ENCODE assay signal across 23 cellular contexts in the genomic region with DNA sequence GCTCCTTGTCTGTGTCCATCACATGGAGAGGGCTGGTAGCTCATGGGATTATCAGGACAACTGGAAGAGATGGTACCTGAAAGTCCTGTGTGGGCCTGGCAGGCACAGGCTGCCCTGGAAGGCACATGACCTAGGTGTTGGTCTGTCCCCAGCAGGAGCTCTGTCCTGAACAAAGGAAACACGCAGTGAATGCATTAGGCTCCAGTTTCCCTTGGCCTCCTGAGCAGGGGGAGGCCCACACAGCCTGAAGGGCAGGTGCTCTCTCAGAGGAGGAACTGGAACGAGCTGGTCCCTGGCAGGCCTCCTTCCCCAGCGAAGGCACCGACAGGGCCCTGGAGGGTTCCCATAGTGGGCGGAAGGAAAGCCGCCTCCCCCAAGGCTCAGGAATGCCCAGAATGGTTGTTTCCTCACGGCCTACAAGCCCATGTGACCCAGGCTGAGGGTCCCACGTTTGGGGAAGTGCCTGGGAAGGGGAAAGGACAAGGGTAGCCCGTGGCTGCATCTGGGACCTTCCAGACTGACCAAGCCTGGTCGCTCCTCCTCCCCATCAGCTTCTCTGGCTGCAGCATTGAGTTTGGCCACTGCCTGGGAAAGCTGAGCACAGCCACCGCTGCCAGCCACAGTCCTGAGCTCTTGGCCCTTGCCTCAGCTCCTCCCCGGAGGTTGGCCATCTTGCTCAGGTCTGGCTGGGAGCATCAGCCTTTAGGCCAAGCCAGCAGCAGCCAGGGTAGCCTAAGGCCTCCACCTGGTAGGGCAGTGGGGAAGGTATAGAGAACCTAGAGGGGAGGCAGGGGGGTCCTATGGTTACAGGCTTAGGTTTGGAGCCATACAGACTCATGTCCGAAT. TPM values are rescaled to one million over a fixed set of nuclear protein-coding genes. Genes with fewer than 3 reads are reported as not detected.
DNase-seq lines count a peak whose midpoint lies in the region; ATAC-seq, FAIRE-seq and TF ChIP-seq lines count a peak whose summit lies in the region.
"Had no signal": no experiment of that assay in that cellular context is flagged by ENCODE, and none has a peak within 500 bp of the region (broad histone marks: within the 10 kb centered on the region; RNA-seq: fewer than 3 reads in every experiment).

No MANE protein-coding gene starts in this region.

- POLR2A ChIA-PET in HEK293 (lab: Yijun Ruan, JAX) = no interaction called here

- no peak overlapping the region for H2BK120ac ChIP-seq in mesendoderm (ENCODE audit: low read depth, low read length)

- peak; percentile 36 for DNase-seq in chondrocyte (ENCODE audit: low spot score)
- DNase-seq in mesendoderm = peak; percentile 78
- no peak for DNase-seq in smooth muscle cell (lab: John Stamatoyannopoulos, UW; ENCODE audit: unreplicated experiment)
- DNase-seq in frontal cortex (ENCODE audit: low spot score in 2 of 2) = no peak
- DNase-seq: CD8-positive, alpha-beta T cell; DMS53; EL; MV-4-11; NCI-H1417 treated with DMSO at 0.1 percent for 48 hours; NCI-H187 treated with DMSO at 0.1 percent for 48 hours; NCI-H226; NCI-H524; NCI-H82; SHP77 had no signal

- H3K36me3 ChIP-seq in HEK293 (ENCODE audit: control insufficient read depth in 2 of 2, insufficient read depth in 1 of 2, low read length in 2 of 2) = no peaks in the 10 kb centered on the region
- H3K36me3 ChIP-seq in mesendoderm (ENCODE audit: control insufficient read depth, insufficient read depth, low read length) = no peaks in the 10 kb centered on the region
- no peaks in the 10 kb centered on the region for H3K36me3 ChIP-seq in smooth muscle cell (ENCODE audit: low read depth)
- H3K36me3 ChIP-seq: BLaER1 treated with 17β-estradiol and CSF1 and Interleukin-3, amounts not matched to agents 10 nM and 100 nM had no signal

- H3K27me3 ChIP-seq in mesendoderm (ENCODE audit: insufficient read depth, low read length, poor library complexity) (no peaks in the 10 kb centered on the region), smooth muscle cell (ENCODE audit: low read depth) (no peaks in the 10 kb centered on the region)
- H3K27me3 ChIP-seq: BLaER1 treated with 17β-estradiol and CSF1 and Interleukin-3, amounts not matched to agents 10 nM and 100 nM had no signal

- H3K4me2 ChIP-seq in mesendoderm (ENCODE audit: low read length) = no peak overlapping the region
- H3K4me2 ChIP-seq in smooth muscle cell = no peak overlapping the region
- H3K4me2 ChIP-seq: KMS-11 had no signal

- H3K4me3 Mint-ChIP-seq in chondrocyte (ENCODE audit: unreplicated experiment) = no peak overlapping the region
- H3K4me3 Mint-ChIP-seq: CD8-positive, alpha-beta T cell had no signal

- H3K4me3 ChIP-seq in HEK293 (ENCODE audit: low read depth, low read length) = no peak overlapping the region
- H3K4me3 ChIP-seq in mesendoderm (ENCODE audit: low read length) = no peak overlapping the region
- no peak overlapping the region for H3K4me3 ChIP-seq in smooth muscle cell
- H3K4me3 ChIP-seq: BLaER1 treated with 17β-estradiol and CSF1 and Interleukin-3, amounts not matched to agents 10 nM and 100 nM; SK-N-MC had no signal

- H3K4me1 ChIP-seq in HEK293 (ENCODE audit: control insufficient read depth, insufficient read depth, low read length) (no peaks in the 10 kb centered on the region), mesendoderm (ENCODE audit: control insufficient read depth, low read depth, low read length) (peaks cover 8% of the 10 kb centered on the region), smooth muscle cell (ENCODE audit: low read depth) (no peaks in the 10 kb centered on the region)

- FAIRE-seq in frontal cortex (lab: Jason Lieb, UNC) = no peak
- FAIRE-seq: GM12891, HepG2 had no signal

- peak overlapping the region; percentile 3 for H2BK5ac ChIP-seq in mesendoderm (ENCODE audit: low read length)

- H3F3A ChIP-seq in smooth muscle cell (ENCODE audit: low read depth) = no peaks in the 10 kb centered on the region

- peak overlapping the region; percentile 45 for H2AK5ac ChIP-seq in mesendoderm (ENCODE audit: low read length)

- no peaks in the 10 kb centered on the region for H3K9me3 ChIP-seq in HEK293 (ENCODE audit: control insufficient read depth, insufficient read depth, low read depth, low read length)
- H3K9me3 ChIP-seq in smooth muscle cell (replicated peaks; ENCODE audit: low read depth) = no peaks in the 10 kb centered on the region
- H3K9me3 ChIP-seq: BLaER1 treated with 17β-estradiol and CSF1 and Interleukin-3, amounts not matched to agents 10 nM and 100 nM had no signal

- H4K8ac ChIP-seq in mesendoderm (ENCODE audit: low read depth, low read length) = no peak overlapping the region

- no peaks in the 10 kb centered on the region for H3K79me1 ChIP-seq in mesendoderm (ENCODE audit: low read length)

- TF ChIP-seq CTCF in HEK293 (tag by site-specific recombination; IDR thresholded peaks at IDR 0.05) = no peak
- no peak for TF ChIP-seq CTCF in chondrocyte (IDR thresholded peaks at IDR 0.05)
- no peak for TF ChIP-seq CTCF in smooth muscle cell (IDR thresholded peaks at IDR 0.05; ENCODE audit: borderline replicate concordance, insufficient read depth, poor library complexity, severe bottlenecking)

- H3K9ac ChIP-seq in mesendoderm (ENCODE audit: low read length) = no peak overlapping the region
- H3K9ac ChIP-seq in smooth muscle cell (ENCODE audit: low read depth) = no peak overlapping the region
- H3K9ac ChIP-seq: BLaER1 treated with 17β-estradiol and CSF1 and Interleukin-3, amounts not matched to agents 10 nM and 100 nM; KMS-11 had no signal

- no peaks in the 10 kb centered on the region for H3K36me3 Mint-ChIP-seq in chondrocyte (ENCODE audit: low read depth)
- H3K36me3 Mint-ChIP-seq: CD8-positive, alpha-beta T cell had no signal

- H3K18ac ChIP-seq in mesendoderm (ENCODE audit: low read length) = no peak overlapping the region

- no CpG with 5 or more reads among the region's 13 CpGs for WGBS in mesendoderm (ENCODE audit: extremely low coverage, insufficient coverage, low lambda C conversion rate)
- 84% methylated on average over 13 of the region's 13 CpGs for WGBS in smooth muscle cell (ENCODE audit: low lambda C conversion rate)

- H3K4me1 Mint-ChIP-seq in chondrocyte (ENCODE audit: low read depth) = no peaks in the 10 kb centered on the region

- H3K27ac Mint-ChIP-seq in chondrocyte (ENCODE audit: unreplicated experiment) = no peak overlapping the region
- H3K27ac Mint-ChIP-seq: CD8-positive, alpha-beta T cell had no signal

- no peak overlapping the region for H4K5ac ChIP-seq in mesendoderm (ENCODE audit: low read length)

- H2AFZ ChIP-seq in smooth muscle cell (ENCODE audit: low read depth) = no peak overlapping the region

- no peaks in the 10 kb centered on the region for H3K9me3 Mint-ChIP-seq in chondrocyte (ENCODE audit: low read depth)
- H3K9me3 Mint-ChIP-seq: CD8-positive, alpha-beta T cell had no signal

- ATAC-seq in GM19324 (IDR thresholded peaks at IDR 0.05; ENCODE audit: low FRiP score, unreplicated experiment) (no peak), GM19452 (IDR thresholded peaks at IDR 0.05; ENCODE audit: unreplicated experiment) (no peak)
- ATAC-seq: CD8-positive, alpha-beta T cell; HCT116; HepG2 had no signal

- H3K27ac ChIP-seq in HEK293 (ENCODE audit: extremely low read depth, low read depth, low read length) (no peak overlapping the region), mesendoderm (ENCODE audit: low read depth, low read length) (no peak overlapping the region), smooth muscle cell (ENCODE audit: low read depth) (no peak overlapping the region)
- H3K27ac ChIP-seq: BLaER1 treated with 17β-estradiol and CSF1 and Interleukin-3, amounts not matched to agents 10 nM and 100 nM; KMS-11; SK-N-MC had no signal

- peaks cover 8% of the 10 kb centered on the region for H3K27me3 Mint-ChIP-seq in chondrocyte (ENCODE audit: low read depth)

- no peak overlapping the region for H3K23ac ChIP-seq in mesendoderm (ENCODE audit: low read length)

- H3K4ac ChIP-seq in mesendoderm (ENCODE audit: low read depth, low read length) = no peak overlapping the region

- peak overlapping the region; percentile 70 for H3K56ac ChIP-seq in mesendoderm (ENCODE audit: low read length)

- CTCF ChIA-PET in HEK293 (lab: Yijun Ruan, JAX) = interaction anchor here (0.6 to 1.6 kb wide), 3 partner anchors 16 to 28 kb away, joined by 3 to 5 read pairs (median 4); no protein-coding TSS in a partner anchor

- no peaks in the 10 kb centered on the region for H4K20me1 ChIP-seq in smooth muscle cell (ENCODE audit: low read depth)
- H4K20me1 ChIP-seq: BLaER1 treated with 17β-estradiol and CSF1 and Interleukin-3, amounts not matched to agents 10 nM and 100 nM had no signal

- H2BK15ac ChIP-seq in mesendoderm (replicated peaks; ENCODE audit: low read depth) = no peak overlapping the region

- no peaks in the 10 kb centered on the region for H3K79me2 ChIP-seq in mesendoderm (ENCODE audit: control insufficient read depth, insufficient read depth, low read length)
- no peaks in the 10 kb centered on the region for H3K79me2 ChIP-seq in smooth muscle cell (ENCODE audit: low read depth)

TF ChIP-seq in HEK293, 187 proteins besides CTCF, POLR2A, EP300 and RAD21:
- no peak for TF ChIP-seq REPIN1 (tag by site-specific recombination; IDR thresholded peaks at IDR 0.05; ENCODE audit: low read depth)
- peak; percentile 33; the same call in 1 of the 2 replicates for TF ChIP-seq ZIC2 (tag by site-specific recombination; IDR thresholded peaks at IDR 0.05)
- no peak for TF ChIP-seq GLI4 (tag by site-specific recombination; IDR thresholded peaks at IDR 0.05)

RNA-seq across cellular contexts. Expression of gene CXCL12, which starts 21.8 kb away (rescaled TPM):
- total RNA-seq in chondrocyte (22.7 to 69.4 TPM (median 65.5 TPM) in 3 replicates), smooth muscle cell (37.0 and 52.0 TPM in 2 replicates), frontal cortex (13.9 TPM)
- 22.7 TPM for polyA plus RNA-seq in mesendoderm (2013, experiment 1 of 2)
- polyA plus RNA-seq in mesendoderm (2013, experiment 2 of 2) = 24.7 TPM
- polyA plus RNA-seq in smooth muscle cell = 10.9 and 14.3 TPM in 2 replicates
- total RNA-seq: CD8-positive, alpha-beta T cell; HepG2 had no signal
- polyA plus RNA-seq: HepG2 had no signal

Comparison
In these comparisons a context has a peak if more than half of its experiments do, and no peak if none do; other contexts are left out.
1. DNase-seq: peak in chondrocyte (single experiment) and mesendoderm (single experiment); none in smooth muscle cell (single experiment) and frontal cortex (0 of 2).